ENCODE assay signal across 8 cellular contexts in genomic region chr18:3447035-3447894, GRCh38. TPM values are rescaled to one million over a fixed set of nuclear protein-coding genes. Genes with fewer than 3 reads are reported as not detected.
A peak's percentile ranks its signal among the peaks of the same experiment; 100 is the strongest.
DNase-seq lines count a peak whose midpoint lies in the region; ATAC-seq and TF ChIP-seq lines count a peak whose summit lies in the region.

No MANE protein-coding gene starts in this region.

- peaks cover 16% of the 10 kb centered on the region for H3K4me1 Mint-ChIP-seq in activated CD8-positive, alpha-beta T cell treated with anti-CD3 and anti-CD28 coated beads, Interleukin-2, amount 10 ng/mL, durations not matched to agents 7 days and 5 days (ENCODE audit: low read depth)

- H3K27ac Mint-ChIP-seq in activated CD8-positive, alpha-beta T cell treated with anti-CD3 and anti-CD28 coated beads, Interleukin-2, amount 10 ng/mL, durations not matched to agents 7 days and 5 days = peak overlapping the region; percentile 93

- H3K9me3 Mint-ChIP-seq in activated CD8-positive, alpha-beta T cell treated with anti-CD3 and anti-CD28 coated beads, Interleukin-2, amount 10 ng/mL, durations not matched to agents 7 days and 5 days (ENCODE audit: insufficient read depth) = no peaks in the 10 kb centered on the region

- H3K36me3 Mint-ChIP-seq in activated CD8-positive, alpha-beta T cell treated with anti-CD3 and anti-CD28 coated beads, Interleukin-2, amount 10 ng/mL, durations not matched to agents 7 days and 5 days (ENCODE audit: low read depth) = no peaks in the 10 kb centered on the region

- H3K27me3 Mint-ChIP-seq in activated CD8-positive, alpha-beta T cell treated with anti-CD3 and anti-CD28 coated beads, Interleukin-2, amount 10 ng/mL, durations not matched to agents 7 days and 5 days (ENCODE audit: low read depth) = peaks cover 6% of the 10 kb centered on the region

- CTCF ChIA-PET in activated CD8-positive, alpha-beta T cell treated with anti-CD3 and anti-CD28 coated beads, Interleukin-2, amount 10 ng/mL, durations not matched to agents 7 days and 5 days (lab: Charles Lee) = interaction anchor here (0.7 to 2.5 kb wide), 17 partner anchors 74 to 324 kb away, joined by 3 to 22 read pairs (median 4); partner anchors contain the start of gene MYL12B

- H3K4me3 ChIP-seq in fibroblast of the aortic adventitia (ENCODE audit: low read depth, low read length) = peak overlapping the region; percentile 68

- ATAC-seq in HG03520 (IDR thresholded peaks at IDR 0.05; ENCODE audit: unreplicated experiment) = peak; percentile 1
- ATAC-seq in activated CD8-positive, alpha-beta T cell treated with anti-CD3 and anti-CD28 coated beads, Interleukin-2, amount 10 ng/mL, durations not matched to agents 7 days and 5 days = no peak
- no peak for ATAC-seq in GM18502 (IDR thresholded peaks at IDR 0.05; ENCODE audit: poor library complexity, unreplicated experiment)
- ATAC-seq in GM18498 (IDR thresholded peaks at IDR 0.05; ENCODE audit: unreplicated experiment) = no peak
- ATAC-seq in GM18873 (IDR thresholded peaks at IDR 0.05; ENCODE audit: low FRiP score, unreplicated experiment) = no peak

- POLR2A ChIA-PET in activated CD8-positive, alpha-beta T cell treated with anti-CD3 and anti-CD28 coated beads, Interleukin-2, amount 10 ng/mL, durations not matched to agents 7 days and 5 days (lab: Charles Lee) = interaction anchor here (0.6 to 4.2 kb wide), 17 partner anchors 10 to 876 kb away, joined by 3 to 40 read pairs (median 5); partner anchors contain the start of genes METTL4, MYL12A, MYL12B and NDC80

- DNase-seq in AG20443 (ENCODE audit: low spot score) = peak; percentile 36
- DNase-seq in activated CD8-positive, alpha-beta T cell treated with anti-CD3 and anti-CD28 coated beads, Interleukin-2, amount 10 ng/mL, durations not matched to agents 7 days and 5 days = no peak
- peak; percentile 92 for DNase-seq in fibroblast of the aortic adventitia (ENCODE audit: low read depth)
- DNase-seq in pons (ENCODE audit: low spot score) = peak; percentile 68

- peak overlapping the region; percentile 95 for H3K4me3 Mint-ChIP-seq in activated CD8-positive, alpha-beta T cell treated with anti-CD3 and anti-CD28 coated beads, Interleukin-2, amount 10 ng/mL, durations not matched to agents 7 days and 5 days

- no peak for TF ChIP-seq CTCF in fibroblast of the aortic adventitia (IDR thresholded peaks at IDR 0.05; ENCODE audit: insufficient read depth, low read length)

RNA-seq across cellular contexts. Expression of gene TGIF1, which starts 2.7 kb away (rescaled TPM):
- total RNA-seq in activated CD8-positive, alpha-beta T cell treated with anti-CD3 and anti-CD28 coated beads, Interleukin-2, amount 10 ng/mL, durations not matched to agents 7 days and 5 days = 1 to 10 TPM; 8.2 to 8.7 TPM
- 68.4 and 106 TPM in 2 replicates for total RNA-seq in fibroblast of the aortic adventitia (ENCODE audit: low replicate concordance)
